ENCODE assay signal across 8 cellular contexts in the genomic region with DNA sequence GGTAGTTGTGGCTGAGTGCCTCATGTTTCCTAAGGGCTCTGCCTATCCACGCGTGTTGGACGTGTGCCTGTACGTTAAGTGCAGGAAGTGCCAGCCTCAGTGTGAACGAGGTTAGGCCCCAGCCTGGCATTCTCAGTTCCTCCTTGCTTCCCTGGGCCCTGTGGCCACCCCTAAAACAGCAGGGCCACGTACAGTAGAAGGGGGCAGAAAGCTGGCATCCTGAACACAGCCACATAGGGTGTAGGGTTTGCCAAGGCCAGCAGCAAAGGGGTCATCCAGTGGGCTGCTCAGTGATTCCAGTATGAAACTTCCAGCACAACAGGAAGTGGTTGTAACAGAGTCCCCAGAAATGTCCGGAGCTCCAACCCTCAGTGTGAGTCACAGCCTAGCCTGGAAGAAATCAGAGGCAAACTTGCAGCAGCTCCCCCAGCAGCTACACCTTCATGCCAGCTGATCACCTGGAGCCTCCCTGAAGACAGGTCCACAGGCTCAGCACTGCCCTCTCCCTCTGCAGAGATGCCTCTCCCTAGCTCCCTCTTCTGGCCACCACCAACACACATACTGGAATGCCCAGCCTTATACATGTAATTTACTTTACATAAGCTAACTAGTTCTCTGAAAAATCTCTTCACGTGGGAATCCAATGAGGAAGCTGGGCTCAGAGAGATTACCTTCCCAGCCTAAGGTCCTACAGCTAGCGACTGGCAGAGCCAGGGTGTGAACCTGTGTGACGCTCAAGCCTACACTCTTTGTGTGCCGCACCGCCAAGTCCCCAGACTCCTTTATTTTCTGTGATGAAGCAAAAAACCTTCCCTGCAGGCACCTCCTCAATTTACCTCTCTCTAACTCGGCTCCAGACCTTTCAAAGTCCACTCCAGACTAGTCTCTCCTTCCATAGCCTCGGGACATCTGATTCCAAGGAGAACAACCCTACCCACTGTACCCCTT. TPM values are rescaled to one million over a fixed set of nuclear protein-coding genes. Genes with fewer than 3 reads are reported as not detected.
DNase-seq lines count a peak whose midpoint lies in the region; ATAC-seq lines count a peak whose summit lies in the region.

No MANE protein-coding gene starts in this region.

- CTCF ChIA-PET in activated naive CD4-positive, alpha-beta T cell treated with anti-CD3 and anti-CD28 coated beads, Interleukin-2, amount 10 ng/mL, durations not matched to agents 7 days and 5 days (lab: Charles Lee), result interaction anchor here (0.6 to 2.0 kb wide), 7 partner anchors 10 to 447 kb away, joined by 3 to 11 read pairs (median 3); no protein-coding TSS in a partner anchor

- ATAC-seq in HG02642 (IDR thresholded peaks at IDR 0.05; ENCODE audit: poor library complexity, unreplicated experiment) (peak; percentile 35), left cardiac atrium (peak; percentile 70 to 72)
- peak; percentile 58 to 65 for ATAC-seq in activated naive CD4-positive, alpha-beta T cell treated with anti-CD3 and anti-CD28 coated beads, Interleukin-2, amount 50 U/mL, for 72 hours

- H3K27me3 Mint-ChIP-seq in activated naive CD4-positive, alpha-beta T cell treated with anti-CD3 and anti-CD28 coated beads, Interleukin-2, amount 10 ng/mL, durations not matched to agents 7 days and 5 days, result peaks cover 8% of the 10 kb centered on the region

- H3K27ac Mint-ChIP-seq in activated naive CD4-positive, alpha-beta T cell treated with anti-CD3 and anti-CD28 coated beads, Interleukin-2, amount 10 ng/mL, durations not matched to agents 7 days and 5 days, result peak overlapping the region; percentile 30
- peak overlapping the region in 1 of 2 donors; percentile 18 for H3K27ac Mint-ChIP-seq in activated naive CD4-positive, alpha-beta T cell treated with anti-CD3 and anti-CD28 coated beads, Interleukin-2, amount 50 U/mL, for 72 hours

- H3K9me3 Mint-ChIP-seq in activated naive CD4-positive, alpha-beta T cell treated with anti-CD3 and anti-CD28 coated beads, Interleukin-2, amount 10 ng/mL, durations not matched to agents 7 days and 5 days, result no peaks in the 10 kb centered on the region
- no peaks in the 10 kb centered on the region for H3K9me3 Mint-ChIP-seq in activated naive CD4-positive, alpha-beta T cell treated with anti-CD3 and anti-CD28 coated beads, Interleukin-2, amount 50 U/mL, for 72 hours

- intact Hi-C loops in left cardiac atrium (cut with DNase I), result loop anchor here (5.0 to 10.0 kb wide), 2 partner anchors 448 to 451 kb away; a partner anchor contains a TSS

- H3K4me1 Mint-ChIP-seq in activated naive CD4-positive, alpha-beta T cell treated with anti-CD3 and anti-CD28 coated beads, Interleukin-2, amount 10 ng/mL, durations not matched to agents 7 days and 5 days, result peaks cover 18% of the 10 kb centered on the region

- peak; percentile 49 for DNase-seq in activated naive CD4-positive, alpha-beta T cell treated with anti-CD3 and anti-CD28 coated beads, Interleukin-2, amount 10 ng/mL, durations not matched to agents 7 days and 5 days
- no peak for DNase-seq in activated naive CD4-positive, alpha-beta T cell treated with Interleukin-2 at 50 U/mL for 16 hours
- DNase-seq in NCI-H526 (lab: John Stamatoyannopoulos, UW) (peak; percentile 63 to 88), left cardiac atrium (peak; percentile 43), renal cortical epithelial cell (ENCODE audit: low read depth) (peak; percentile 93), NCI-H2107 (lab: John Stamatoyannopoulos, UW) (no peak)
- peak in 1 of 2 donors; percentile 17 for DNase-seq in activated naive CD4-positive, alpha-beta T cell treated with anti-CD3 and anti-CD28 coated beads, Interleukin-2, amount 50 U/mL, for 72 hours (ENCODE audit: low spot score in 2 of 2)

- H3K36me3 Mint-ChIP-seq in activated naive CD4-positive, alpha-beta T cell treated with anti-CD3 and anti-CD28 coated beads, Interleukin-2, amount 10 ng/mL, durations not matched to agents 7 days and 5 days, result no peaks in the 10 kb centered on the region
- no peaks in the 10 kb centered on the region for H3K36me3 Mint-ChIP-seq in activated naive CD4-positive, alpha-beta T cell treated with anti-CD3 and anti-CD28 coated beads, Interleukin-2, amount 50 U/mL, for 72 hours

- H3K4me3 Mint-ChIP-seq in activated naive CD4-positive, alpha-beta T cell treated with anti-CD3 and anti-CD28 coated beads, Interleukin-2, amount 10 ng/mL, durations not matched to agents 7 days and 5 days, result no peak overlapping the region

RNA-seq across cellular contexts. Expression of a gene that starts 26.6 kb away (rescaled TPM):
- not detected for total RNA-seq in activated naive CD4-positive, alpha-beta T cell treated with anti-CD3 and anti-CD28 coated beads, Interleukin-2, amount 50 U/mL, for 72 hours
- total RNA-seq in left cardiac atrium, result not detected
- 2.7 and 2.8 TPM in 2 replicates for total RNA-seq in renal cortical epithelial cell

RNA-seq across cellular contexts. Expression of a gene that starts 59.7 kb away (rescaled TPM):
- under 1 TPM; 0.14 to 0.49 TPM for total RNA-seq in activated naive CD4-positive, alpha-beta T cell treated with anti-CD3 and anti-CD28 coated beads, Interleukin-2, amount 50 U/mL, for 72 hours
- total RNA-seq in left cardiac atrium (1 to 10 TPM; 3.1 to 8.7 TPM), renal cortical epithelial cell (not detected in 2 replicates)

Comparison
In these comparisons a context has a peak if more than half of its experiments do, and no peak if none do; other contexts are left out.
1. DNase-seq: peak in activated naive CD4-positive, alpha-beta T cell treated with anti-CD3 and anti-CD28 coated beads, Interleukin-2, amount 10 ng/mL, durations not matched to agents 7 days and 5 days (single experiment), NCI-H526 (2 of 2), left cardiac atrium (single experiment) and renal cortical epithelial cell (single experiment); none in activated naive CD4-positive, alpha-beta T cell treated with Interleukin-2 at 50 U/mL for 16 hours (single experiment) and NCI-H2107 (single experiment).
2. Peak in every context shown above with its lines, with median percentiles within 50 percentile points of each other: ATAC-seq.